In the genomic region with DNA sequence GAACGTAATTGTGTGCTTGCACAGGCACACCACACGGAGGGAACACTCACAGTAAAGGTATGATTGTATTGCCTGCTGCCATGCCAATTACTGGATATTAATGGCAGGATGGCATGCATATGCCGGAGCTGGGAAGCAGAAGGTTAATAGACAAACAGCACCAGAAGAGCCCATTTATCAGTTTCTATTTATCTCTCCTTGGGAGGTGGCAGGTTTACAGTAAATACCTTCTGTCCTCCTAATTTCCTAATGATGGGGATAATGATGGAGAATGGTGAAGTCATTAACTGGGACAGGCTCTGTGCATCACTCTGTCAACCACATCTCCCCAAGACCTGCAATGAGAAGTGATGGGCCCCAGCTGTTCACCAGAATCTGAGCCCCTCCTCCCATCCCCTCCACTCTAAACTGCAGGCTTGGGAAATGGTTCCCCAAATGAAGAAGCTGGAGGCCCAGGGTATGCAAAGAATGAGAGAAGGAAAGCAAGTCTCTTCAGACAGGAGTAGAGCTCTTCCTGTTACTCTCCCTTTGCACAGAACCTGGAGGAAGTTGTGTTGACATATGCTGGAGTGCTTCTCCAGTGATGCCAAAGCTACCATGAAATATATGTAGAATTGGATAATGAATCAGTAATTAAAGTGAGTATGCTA, we compare ENCODE assay signal across 22 cellular contexts.
A peak's percentile ranks its signal among the peaks of the same experiment; 100 is the strongest.
DNase-seq lines count a peak whose midpoint lies in the region; ATAC-seq lines count a peak whose summit lies in the region.
"Had no signal": no experiment of that assay in that cellular context is flagged by ENCODE, and none has a peak within 500 bp of the region (broad histone marks: within the 10 kb centered on the region; RNA-seq: fewer than 3 reads in every experiment).

No MANE protein-coding gene starts in this region.

- ATAC-seq in HG02973 (IDR thresholded peaks at IDR 0.05; ENCODE audit: unreplicated experiment), result no peak
- ATAC-seq in HG02938 (IDR thresholded peaks at IDR 0.05; ENCODE audit: unreplicated experiment), result no peak
- ATAC-seq: lower lobe of right lung; stimulated activated effector memory CD8-positive, alpha-beta T cell treated with anti-CD3 and anti-CD28 coated beads, Interleukin-12 subunit alpha, Interleukin-12 subunit beta, amount 100 ng/mL, for 72 hours had no signal

- no peak overlapping the region for H2BK5ac ChIP-seq in mesendoderm (ENCODE audit: low read length)
- H2BK5ac ChIP-seq in trophoblast cell (ENCODE audit: low read depth, low read length, poor library complexity), result no peak overlapping the region

- no peak overlapping the region for H4K12ac ChIP-seq in trophoblast cell (ENCODE audit: low read depth, low read length)

- H2BK15ac ChIP-seq in mesendoderm (replicated peaks; ENCODE audit: low read depth), result no peak overlapping the region

- no peak overlapping the region for H4K91ac ChIP-seq in trophoblast cell (ENCODE audit: low read depth, low read length)

- no peak overlapping the region for H2BK12ac ChIP-seq in trophoblast cell (ENCODE audit: low read length)

- no peaks in the 10 kb centered on the region for H3K9me3 ChIP-seq in trophoblast cell (ENCODE audit: insufficient read depth, low read depth, low read length)
- H3K9me3 ChIP-seq: lower lobe of right lung, prostate gland, uterus had no signal

- no peak overlapping the region for H3K9ac ChIP-seq in mesendoderm (ENCODE audit: low read length)
- H3K9ac ChIP-seq in trophoblast cell (ENCODE audit: low read length), result no peak overlapping the region

- H2AK5ac ChIP-seq in mesendoderm (ENCODE audit: low read length), result no peak overlapping the region
- H2AK5ac ChIP-seq in trophoblast cell (ENCODE audit: low read length), result no peak overlapping the region

- DNase-seq in KBM-7 (peak; percentile 68), NCI-H2081 treated with DMSO at 0.1 percent for 48 hours (lab: John Stamatoyannopoulos, UW) (peak; percentile 65), NCI-H82 (lab: John Stamatoyannopoulos, UW) (peak; percentile 82), mesendoderm (peak; percentile 17), trophoblast cell (no peak)
- DNase-seq: activated CD4-positive, CD25-positive, alpha-beta regulatory T cell treated with anti-CD3 and anti-CD28 coated beads, Interleukin-2, amount 50 U/mL, for 72 hours; activated naive CD4-positive, alpha-beta T cell treated with anti-CD3 and anti-CD28 coated beads for 36 hours; activated T-cell treated with anti-CD3 and anti-CD28 coated beads, Interleukin-2, amount 50 U/mL, for 48 hours; amniotic stem cell; cortex of kidney; GDM1; Karpas-422; lower lobe of right lung; NCI-H1105; NCI-H226; stimulated activated CD4-positive, alpha-beta T cell treated with anti-CD3 and anti-CD28 coated beads, Interleukin-2, amount 100 ng/mL, for 24 hours; SW 1271; uterus had no signal

- no peak overlapping the region for H2AFZ ChIP-seq in trophoblast cell (ENCODE audit: insufficient read depth, low read length, poor library complexity)

- peaks cover 6% of the 10 kb centered on the region for H3K4me1 ChIP-seq in mesendoderm (ENCODE audit: control insufficient read depth, low read depth, low read length)
- H3K4me1 ChIP-seq in trophoblast cell (ENCODE audit: control insufficient read depth in 1 of 2, insufficient read depth in 2 of 2, low read length in 2 of 2), result no peaks in the 10 kb centered on the region
- H3K4me1 ChIP-seq: lower lobe of right lung, prostate gland, uterus had no signal

- no CpG with 5 or more reads among the region's 3 CpGs for WGBS in mesendoderm (ENCODE audit: extremely low coverage, insufficient coverage, low lambda C conversion rate)
- WGBS in trophoblast cell (ENCODE audit: extremely low coverage, insufficient coverage, insufficient read length), result no CpG with 5 or more reads among the region's 3 CpGs

- no peak overlapping the region for H3K14ac ChIP-seq in trophoblast cell (ENCODE audit: low read length)

- H3K27ac ChIP-seq in mesendoderm (ENCODE audit: low read depth, low read length) (no peak overlapping the region), trophoblast cell (ENCODE audit: low read depth, low read length) (no peak overlapping the region)
- H3K27ac ChIP-seq: lower lobe of right lung, prostate gland, uterus had no signal

- H4K5ac ChIP-seq in mesendoderm (ENCODE audit: low read length), result no peak overlapping the region

- no peak overlapping the region for H3K18ac ChIP-seq in mesendoderm (ENCODE audit: low read length)
- H3K18ac ChIP-seq in trophoblast cell (ENCODE audit: low read length), result no peak overlapping the region

- no peaks in the 10 kb centered on the region for H3K36me3 ChIP-seq in mesendoderm (ENCODE audit: control insufficient read depth, insufficient read depth, low read length)
- H3K36me3 ChIP-seq in trophoblast cell (ENCODE audit: control insufficient read depth in 1 of 2, insufficient read depth in 2 of 2, low read length in 2 of 2), result no peaks in the 10 kb centered on the region
- H3K36me3 ChIP-seq: lower lobe of right lung, prostate gland, uterus had no signal

- in situ Hi-C loops in KBM-7 (cut with MboI; ENCODE audit: low pct_unique_long_range_greater_than_20kb, low sequenced_read_pairs), result no loop called here

- H4K8ac ChIP-seq in mesendoderm (ENCODE audit: low read depth, low read length) (no peak overlapping the region), trophoblast cell (ENCODE audit: low read depth, low read length) (no peak overlapping the region)

- no peak overlapping the region for H3K56ac ChIP-seq in mesendoderm (ENCODE audit: low read length)

- H3K4ac ChIP-seq in mesendoderm (ENCODE audit: low read depth, low read length) (no peak overlapping the region), trophoblast cell (ENCODE audit: low read depth, low read length) (no peak overlapping the region)

- H3K4me2 ChIP-seq in mesendoderm (ENCODE audit: low read length), result no peak overlapping the region
- no peak overlapping the region for H3K4me2 ChIP-seq in trophoblast cell (ENCODE audit: low read length)

- H3K27me3 ChIP-seq in mesendoderm (ENCODE audit: insufficient read depth, low read length, poor library complexity) (no peaks in the 10 kb centered on the region), trophoblast cell (ENCODE audit: insufficient read depth, low read length) (no peaks in the 10 kb centered on the region)
- H3K27me3 ChIP-seq: uterus had no signal

- no peak overlapping the region for H2BK120ac ChIP-seq in mesendoderm (ENCODE audit: low read depth, low read length)
- no peak overlapping the region for H2BK120ac ChIP-seq in trophoblast cell (ENCODE audit: insufficient read depth, low read length, poor library complexity)

- H3K79me1 ChIP-seq in mesendoderm (ENCODE audit: low read length), result no peaks in the 10 kb centered on the region
- H3K79me1 ChIP-seq in trophoblast cell (ENCODE audit: low read length), result no peaks in the 10 kb centered on the region

- no peak overlapping the region for H3K23ac ChIP-seq in mesendoderm (ENCODE audit: low read length)
- no peak overlapping the region for H3K23ac ChIP-seq in trophoblast cell (ENCODE audit: low read length)

- H3K79me2 ChIP-seq in mesendoderm (ENCODE audit: control insufficient read depth, insufficient read depth, low read length), result no peaks in the 10 kb centered on the region
- H3K79me2 ChIP-seq in trophoblast cell (ENCODE audit: control insufficient read depth, insufficient read depth, low read length, poor library complexity), result no peaks in the 10 kb centered on the region

- H3K4me3 ChIP-seq in mesendoderm (ENCODE audit: low read length), result no peak overlapping the region
- H3K4me3 ChIP-seq in trophoblast cell (ENCODE audit: low read depth, low read length), result no peak overlapping the region
- H3K4me3 ChIP-seq: lower lobe of right lung, prostate gland, uterus had no signal

Comparison
In these comparisons a context has a peak if more than half of its experiments do, and no peak if none do; other contexts are left out.
1. DNase-seq: peak in KBM-7 (single experiment), NCI-H2081 treated with DMSO at 0.1 percent for 48 hours (single experiment), NCI-H82 (single experiment) and mesendoderm (single experiment); none in trophoblast cell (0 of 2).